13 cellular contexts compared by ENCODE assay signal in genomic region chr2:24722141-24722790, GRCh38.
DNase-seq lines count a peak whose midpoint lies in the region; ATAC-seq, FAIRE-seq and TF ChIP-seq lines count a peak whose summit lies in the region.
"Had no signal": no experiment of that assay in that cellular context is flagged by ENCODE, and none has a peak within 500 bp of the region (broad histone marks: within the 10 kb centered on the region; RNA-seq: fewer than 3 reads in every experiment).

No MANE protein-coding gene starts in this region.

- H3K9me3 Mint-ChIP-seq in stimulated activated effector memory CD8-positive, alpha-beta T cell treated with anti-CD3 and anti-CD28 coated beads, Interleukin-12 subunit alpha, Interleukin-12 subunit beta, amount 100 ng/mL, for 72 hours = no peaks in the 10 kb centered on the region
- H3K9me3 Mint-ChIP-seq: activated CD4-positive, alpha-beta T cell treated with anti-CD3 and anti-CD28 coated beads, Interleukin-2, amount 10 ng/mL, durations not matched to agents 24 days and 14 days; activated T-helper 2 cell treated with anti-CD3 and anti-CD28 coated beads, Interferon-gamma antibody, Interleukin-2, Interleukin-4, amounts not matched to agents 10 μg/mL and 5 μg/mL and 100 μg/mL, durations not matched to agents 14 hours and 24 hours and 36 hours; nephron progenitor cell; T-helper 1 cell treated with Interleukin-12 subunit alpha and Interleukin-12 subunit beta and Interleukin-4 antibody, amounts not matched to agents 30 μg/mL and 1 μg/mL, for 36 hours had no signal

- H3K27ac Mint-ChIP-seq in stimulated activated effector memory CD8-positive, alpha-beta T cell treated with anti-CD3 and anti-CD28 coated beads, Interleukin-12 subunit alpha, Interleukin-12 subunit beta, amount 100 ng/mL, for 72 hours = peak overlapping the region; percentile 1
- H3K27ac Mint-ChIP-seq: activated CD4-positive, alpha-beta T cell treated with anti-CD3 and anti-CD28 coated beads, Interleukin-2, amount 10 ng/mL, durations not matched to agents 24 days and 14 days; activated T-helper 2 cell treated with anti-CD3 and anti-CD28 coated beads, Interferon-gamma antibody, Interleukin-2, Interleukin-4, amounts not matched to agents 10 μg/mL and 5 μg/mL and 100 μg/mL, durations not matched to agents 14 hours and 24 hours and 36 hours; T-helper 1 cell treated with Interleukin-12 subunit alpha and Interleukin-12 subunit beta and Interleukin-4 antibody, amounts not matched to agents 30 μg/mL and 1 μg/mL, for 36 hours had no signal

- no peak for TF ChIP-seq POLR2A in GM12891 (IDR thresholded peaks at IDR 0.05; ENCODE audit: low read depth, low read length)

- no peak for DNase-seq in GM12891 (ENCODE audit: insufficient read length, low spot score)
- DNase-seq in kidney glomerular epithelial cell (lab: John Stamatoyannopoulos, UW) = peak; percentile 35
- DNase-seq in stimulated activated effector memory CD8-positive, alpha-beta T cell treated with anti-CD3 and anti-CD28 coated beads, Interleukin-12 subunit alpha, Interleukin-12 subunit beta, amount 100 ng/mL, for 72 hours (ENCODE audit: low spot score in 2 of 2) = no peak
- DNase-seq in HPDE6-E6E7 (ENCODE audit: extremely low spot score) = no peak
- DNase-seq: activated CD4-positive, alpha-beta T cell treated with anti-CD3 and anti-CD28 coated beads, Interleukin-2, amount 10 ng/mL, durations not matched to agents 24 days and 14 days; nephron progenitor cell; stimulated activated CD4-positive, alpha-beta T cell treated with anti-CD3 and anti-CD28 coated beads, Interleukin-12 subunit alpha, Interleukin-12 subunit beta, amount 100 ng/mL, for 4 hours had no signal

- H3K27ac ChIP-seq in angular gyrus (ENCODE audit: low read depth, low read length) = peak overlapping the region; percentile 20

- ATAC-seq in stimulated activated effector memory CD8-positive, alpha-beta T cell treated with anti-CD3 and anti-CD28 coated beads, Interleukin-12 subunit alpha, Interleukin-12 subunit beta, amount 100 ng/mL, for 72 hours = no peak
- ATAC-seq in HG02840 (IDR thresholded peaks at IDR 0.05; ENCODE audit: low FRiP score, unreplicated experiment) (no peak), GM18867 (IDR thresholded peaks at IDR 0.05; ENCODE audit: unreplicated experiment) (no peak), HG02763 (IDR thresholded peaks at IDR 0.05; ENCODE audit: unreplicated experiment) (no peak)

- peaks cover 44% of the 10 kb centered on the region for H3K36me3 Mint-ChIP-seq in stimulated activated effector memory CD8-positive, alpha-beta T cell treated with anti-CD3 and anti-CD28 coated beads, Interleukin-12 subunit alpha, Interleukin-12 subunit beta, amount 100 ng/mL, for 72 hours

- FAIRE-seq in GM12891 (lab: Jason Lieb, UNC) = peak; percentile 33

- no peak overlapping the region for H3K4me3 Mint-ChIP-seq in stimulated activated effector memory CD8-positive, alpha-beta T cell treated with anti-CD3 and anti-CD28 coated beads, Interleukin-12 subunit alpha, Interleukin-12 subunit beta, amount 100 ng/mL, for 72 hours
- H3K4me3 Mint-ChIP-seq: activated CD4-positive, alpha-beta T cell treated with anti-CD3 and anti-CD28 coated beads, Interleukin-2, amount 10 ng/mL, durations not matched to agents 24 days and 14 days; nephron progenitor cell; T-helper 1 cell treated with Interleukin-12 subunit alpha and Interleukin-12 subunit beta and Interleukin-4 antibody, amounts not matched to agents 30 μg/mL and 1 μg/mL, for 36 hours had no signal

- H3K4me1 Mint-ChIP-seq in stimulated activated effector memory CD8-positive, alpha-beta T cell treated with anti-CD3 and anti-CD28 coated beads, Interleukin-12 subunit alpha, Interleukin-12 subunit beta, amount 100 ng/mL, for 72 hours = peaks cover 8% of the 10 kb centered on the region

TF ChIP-seq in GM12891, 5 proteins besides CTCF, POLR2A, EP300 and RAD21:
- TF ChIP-seq PAX5 (IDR thresholded peaks at IDR 0.05; ENCODE audit: insufficient read depth, low read length, severe bottlenecking) (no peak), POLR2AphosphoS5 (IDR thresholded peaks at IDR 0.05; ENCODE audit: low read depth, low read length) (no peak), POU2F2 (IDR thresholded peaks at IDR 0.05; ENCODE audit: low read depth, low read length) (no peak), SPI1 (IDR thresholded peaks at IDR 0.05; ENCODE audit: low read depth, low read length) (no peak)
